Comparison of ENCODE assay signal across 1 cellular context in the genomic region with DNA sequence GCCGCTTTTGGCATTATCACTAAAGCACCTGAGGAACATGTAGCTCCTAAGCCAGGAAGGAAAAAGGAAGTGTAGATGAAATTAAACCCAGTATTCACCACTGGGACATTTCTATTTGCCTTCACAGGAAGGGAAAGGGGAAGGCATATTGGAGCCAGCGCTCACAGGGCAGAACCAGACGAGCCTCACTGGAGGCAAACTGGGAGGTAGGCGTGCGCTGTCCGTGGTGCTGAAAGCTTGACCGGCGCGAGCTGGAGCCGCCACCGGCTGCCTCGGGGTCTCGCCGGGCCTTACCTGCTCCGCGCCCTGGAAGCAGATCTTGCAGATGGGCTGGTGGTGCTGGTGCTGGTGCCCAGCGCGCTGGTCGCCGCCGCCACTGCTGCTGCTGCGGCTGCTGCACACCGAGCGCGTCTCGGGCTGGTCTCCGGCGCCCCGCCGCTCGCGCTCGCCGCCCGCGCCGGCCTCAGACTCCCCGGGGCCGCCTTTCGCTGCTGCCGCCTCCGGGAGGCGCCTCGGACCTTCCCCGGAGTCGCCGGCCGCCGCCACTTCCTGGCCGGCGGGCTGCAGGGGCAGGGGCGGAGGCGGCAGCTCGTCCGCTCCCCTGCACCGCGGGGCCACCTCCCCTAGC.
TF ChIP-seq lines count a peak whose summit lies in the region.

No MANE protein-coding gene starts in this region.

TF ChIP-seq in HepG2, 621 proteins besides CTCF, POLR2A, EP300 and RAD21 (continued from another document and continues in another):
- TF ChIP-seq TMF1 (CRISPR knock-in tag; IDR thresholded peaks at IDR 0.05; ENCODE audit: low read depth) = no peak
- no peak for TF ChIP-seq ELF3 (CRISPR knock-in tag; IDR thresholded peaks at IDR 0.05)
- TF ChIP-seq KLF11 (CRISPR knock-in tag; IDR thresholded peaks at IDR 0.05) = no peak
- no peak for TF ChIP-seq GPN1 (CRISPR knock-in tag; IDR thresholded peaks at IDR 0.05; ENCODE audit: borderline replicate concordance)
- no peak for TF ChIP-seq ZNF543 (CRISPR knock-in tag; IDR thresholded peaks at IDR 0.05)
- TF ChIP-seq, protein P1, sequence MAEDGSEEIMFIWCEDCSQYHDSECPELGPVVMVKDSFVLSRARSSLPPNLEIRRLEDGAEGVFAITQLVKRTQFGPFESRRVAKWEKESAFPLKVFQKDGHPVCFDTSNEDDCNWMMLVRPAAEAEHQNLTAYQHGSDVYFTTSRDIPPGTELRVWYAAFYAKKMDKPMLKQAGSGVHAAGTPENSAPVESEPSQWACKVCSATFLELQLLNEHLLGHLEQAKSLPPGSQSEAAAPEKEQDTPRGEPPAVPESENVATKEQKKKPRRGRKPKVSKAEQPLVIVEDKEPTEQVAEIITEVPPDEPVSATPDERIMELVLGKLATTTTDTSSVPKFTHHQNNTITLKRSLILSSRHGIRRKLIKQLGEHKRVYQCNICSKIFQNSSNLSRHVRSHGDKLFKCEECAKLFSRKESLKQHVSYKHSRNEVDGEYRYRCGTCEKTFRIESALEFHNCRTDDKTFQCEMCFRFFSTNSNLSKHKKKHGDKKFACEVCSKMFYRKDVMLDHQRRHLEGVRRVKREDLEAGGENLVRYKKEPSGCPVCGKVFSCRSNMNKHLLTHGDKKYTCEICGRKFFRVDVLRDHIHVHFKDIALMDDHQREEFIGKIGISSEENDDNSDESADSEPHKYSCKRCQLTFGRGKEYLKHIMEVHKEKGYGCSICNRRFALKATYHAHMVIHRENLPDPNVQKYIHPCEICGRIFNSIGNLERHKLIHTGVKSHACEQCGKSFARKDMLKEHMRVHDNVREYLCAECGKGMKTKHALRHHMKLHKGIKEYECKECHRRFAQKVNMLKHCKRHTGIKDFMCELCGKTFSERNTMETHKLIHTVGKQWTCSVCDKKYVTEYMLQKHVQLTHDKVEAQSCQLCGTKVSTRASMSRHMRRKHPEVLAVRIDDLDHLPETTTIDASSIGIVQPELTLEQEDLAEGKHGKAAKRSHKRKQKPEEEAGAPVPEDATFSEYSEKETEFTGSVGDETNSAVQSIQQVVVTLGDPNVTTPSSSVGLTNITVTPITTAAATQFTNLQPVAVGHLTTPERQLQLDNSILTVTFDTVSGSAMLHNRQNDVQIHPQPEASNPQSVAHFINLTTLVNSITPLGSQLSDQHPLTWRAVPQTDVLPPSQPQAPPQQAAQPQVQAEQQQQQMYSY (CRISPR knock-in tag; IDR thresholded peaks at IDR 0.05) = peak; percentile 46; the same call in 1 of the 2 replicates
- TF ChIP-seq HES4 (CRISPR knock-in tag; IDR thresholded peaks at IDR 0.05; ENCODE audit: borderline replicate concordance) = peak; percentile 70; the same call in 1 of the 2 replicates
- TF ChIP-seq DNMT3B (CRISPR knock-in tag; conservative IDR thresholded peaks at IDR 0.05) = no peak
- TF ChIP-seq JUN (CRISPR knock-in tag; IDR thresholded peaks at IDR 0.05) = no peak
- TF ChIP-seq CHD2 (IDR thresholded peaks at IDR 0.05; ENCODE audit: low read depth, low read length) = no peak
- TF ChIP-seq ZNF891 (CRISPR knock-in tag; IDR thresholded peaks at IDR 0.05) = no peak
- TF ChIP-seq ZEB1 (IDR thresholded peaks at IDR 0.05; ENCODE audit: insufficient replicate concordance, low read depth) = no peak
- 0 out of 2 replicates have a peak, but pooled peaks have one; percentile 26 for TF ChIP-seq ZNF644 (CRISPR knock-in tag; IDR thresholded peaks at IDR 0.05; ENCODE audit: low read depth)
- TF ChIP-seq, protein P2, sequence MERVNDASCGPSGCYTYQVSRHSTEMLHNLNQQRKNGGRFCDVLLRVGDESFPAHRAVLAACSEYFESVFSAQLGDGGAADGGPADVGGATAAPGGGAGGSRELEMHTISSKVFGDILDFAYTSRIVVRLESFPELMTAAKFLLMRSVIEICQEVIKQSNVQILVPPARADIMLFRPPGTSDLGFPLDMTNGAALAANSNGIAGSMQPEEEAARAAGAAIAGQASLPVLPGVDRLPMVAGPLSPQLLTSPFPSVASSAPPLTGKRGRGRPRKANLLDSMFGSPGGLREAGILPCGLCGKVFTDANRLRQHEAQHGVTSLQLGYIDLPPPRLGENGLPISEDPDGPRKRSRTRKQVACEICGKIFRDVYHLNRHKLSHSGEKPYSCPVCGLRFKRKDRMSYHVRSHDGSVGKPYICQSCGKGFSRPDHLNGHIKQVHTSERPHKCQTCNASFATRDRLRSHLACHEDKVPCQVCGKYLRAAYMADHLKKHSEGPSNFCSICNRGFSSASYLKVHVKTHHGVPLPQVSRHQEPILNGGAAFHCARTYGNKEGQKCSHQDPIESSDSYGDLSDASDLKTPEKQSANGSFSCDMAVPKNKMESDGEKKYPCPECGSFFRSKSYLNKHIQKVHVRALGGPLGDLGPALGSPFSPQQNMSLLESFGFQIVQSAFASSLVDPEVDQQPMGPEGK (CRISPR knock-in tag; IDR thresholded peaks at IDR 0.05) = no peak
- TF ChIP-seq EHMT2 (IDR thresholded peaks at IDR 0.05; ENCODE audit: borderline replicate concordance, low read depth, low read length) = peak; percentile 75; the same call in 1 of the 2 replicates
- TF ChIP-seq CENPX (CRISPR knock-in tag; IDR thresholded peaks at IDR 0.05) = no peak
- no peak for TF ChIP-seq ATAD3A (CRISPR knock-in tag; IDR thresholded peaks at IDR 0.05)
- no peak for TF ChIP-seq ZNF567 (CRISPR knock-in tag; IDR thresholded peaks at IDR 0.05; ENCODE audit: borderline replicate concordance)
- TF ChIP-seq TARDBP (CRISPR knock-in tag; IDR thresholded peaks at IDR 0.05) = no peak
- TF ChIP-seq ZNF557 (CRISPR knock-in tag; IDR thresholded peaks at IDR 0.05) = peak; percentile 78; the same call in 1 of the 2 replicates
- TF ChIP-seq PCBP2 (optimal IDR thresholded peaks at IDR 0.05; ENCODE audit: low read depth, low read length, poor library complexity, severe bottlenecking) = no peak
- no peak for TF ChIP-seq GATAD1 (CRISPR knock-in tag; IDR thresholded peaks at IDR 0.05)
- no peak for TF ChIP-seq ZBTB1 (CRISPR knock-in tag; IDR thresholded peaks at IDR 0.05; ENCODE audit: borderline replicate concordance)
- TF ChIP-seq, protein P3, sequence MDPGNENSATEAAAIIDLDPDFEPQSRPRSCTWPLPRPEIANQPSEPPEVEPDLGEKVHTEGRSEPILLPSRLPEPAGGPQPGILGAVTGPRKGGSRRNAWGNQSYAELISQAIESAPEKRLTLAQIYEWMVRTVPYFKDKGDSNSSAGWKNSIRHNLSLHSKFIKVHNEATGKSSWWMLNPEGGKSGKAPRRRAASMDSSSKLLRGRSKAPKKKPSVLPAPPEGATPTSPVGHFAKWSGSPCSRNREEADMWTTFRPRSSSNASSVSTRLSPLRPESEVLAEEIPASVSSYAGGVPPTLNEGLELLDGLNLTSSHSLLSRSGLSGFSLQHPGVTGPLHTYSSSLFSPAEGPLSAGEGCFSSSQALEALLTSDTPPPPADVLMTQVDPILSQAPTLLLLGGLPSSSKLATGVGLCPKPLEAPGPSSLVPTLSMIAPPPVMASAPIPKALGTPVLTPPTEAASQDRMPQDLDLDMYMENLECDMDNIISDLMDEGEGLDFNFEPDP (CRISPR knock-in tag; conservative IDR thresholded peaks at IDR 0.05) = no peak
- no peak for TF ChIP-seq SIN3B (IDR thresholded peaks at IDR 0.05; ENCODE audit: low read length)
- TF ChIP-seq ZNF703 (CRISPR knock-in tag; IDR thresholded peaks at IDR 0.05; ENCODE audit: borderline replicate concordance) = no peak
- TF ChIP-seq ZIK1 (CRISPR knock-in tag; IDR thresholded peaks at IDR 0.05; ENCODE audit: borderline replicate concordance, low read depth) = no peak
- TF ChIP-seq, protein P4, sequence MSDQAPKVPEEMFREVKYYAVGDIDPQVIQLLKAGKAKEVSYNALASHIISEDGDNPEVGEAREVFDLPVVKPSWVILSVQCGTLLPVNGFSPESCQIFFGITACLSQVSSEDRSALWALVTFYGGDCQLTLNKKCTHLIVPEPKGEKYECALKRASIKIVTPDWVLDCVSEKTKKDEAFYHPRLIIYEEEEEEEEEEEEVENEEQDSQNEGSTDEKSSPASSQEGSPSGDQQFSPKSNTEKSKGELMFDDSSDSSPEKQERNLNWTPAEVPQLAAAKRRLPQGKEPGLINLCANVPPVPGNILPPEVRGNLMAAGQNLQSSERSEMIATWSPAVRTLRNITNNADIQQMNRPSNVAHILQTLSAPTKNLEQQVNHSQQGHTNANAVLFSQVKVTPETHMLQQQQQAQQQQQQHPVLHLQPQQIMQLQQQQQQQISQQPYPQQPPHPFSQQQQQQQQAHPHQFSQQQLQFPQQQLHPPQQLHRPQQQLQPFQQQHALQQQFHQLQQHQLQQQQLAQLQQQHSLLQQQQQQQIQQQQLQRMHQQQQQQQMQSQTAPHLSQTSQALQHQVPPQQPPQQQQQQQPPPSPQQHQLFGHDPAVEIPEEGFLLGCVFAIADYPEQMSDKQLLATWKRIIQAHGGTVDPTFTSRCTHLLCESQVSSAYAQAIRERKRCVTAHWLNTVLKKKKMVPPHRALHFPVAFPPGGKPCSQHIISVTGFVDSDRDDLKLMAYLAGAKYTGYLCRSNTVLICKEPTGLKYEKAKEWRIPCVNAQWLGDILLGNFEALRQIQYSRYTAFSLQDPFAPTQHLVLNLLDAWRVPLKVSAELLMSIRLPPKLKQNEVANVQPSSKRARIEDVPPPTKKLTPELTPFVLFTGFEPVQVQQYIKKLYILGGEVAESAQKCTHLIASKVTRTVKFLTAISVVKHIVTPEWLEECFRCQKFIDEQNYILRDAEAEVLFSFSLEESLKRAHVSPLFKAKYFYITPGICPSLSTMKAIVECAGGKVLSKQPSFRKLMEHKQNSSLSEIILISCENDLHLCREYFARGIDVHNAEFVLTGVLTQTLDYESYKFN (CRISPR knock-in tag; conservative IDR thresholded peaks at IDR 0.05) = no peak
- TF ChIP-seq, protein P5, sequence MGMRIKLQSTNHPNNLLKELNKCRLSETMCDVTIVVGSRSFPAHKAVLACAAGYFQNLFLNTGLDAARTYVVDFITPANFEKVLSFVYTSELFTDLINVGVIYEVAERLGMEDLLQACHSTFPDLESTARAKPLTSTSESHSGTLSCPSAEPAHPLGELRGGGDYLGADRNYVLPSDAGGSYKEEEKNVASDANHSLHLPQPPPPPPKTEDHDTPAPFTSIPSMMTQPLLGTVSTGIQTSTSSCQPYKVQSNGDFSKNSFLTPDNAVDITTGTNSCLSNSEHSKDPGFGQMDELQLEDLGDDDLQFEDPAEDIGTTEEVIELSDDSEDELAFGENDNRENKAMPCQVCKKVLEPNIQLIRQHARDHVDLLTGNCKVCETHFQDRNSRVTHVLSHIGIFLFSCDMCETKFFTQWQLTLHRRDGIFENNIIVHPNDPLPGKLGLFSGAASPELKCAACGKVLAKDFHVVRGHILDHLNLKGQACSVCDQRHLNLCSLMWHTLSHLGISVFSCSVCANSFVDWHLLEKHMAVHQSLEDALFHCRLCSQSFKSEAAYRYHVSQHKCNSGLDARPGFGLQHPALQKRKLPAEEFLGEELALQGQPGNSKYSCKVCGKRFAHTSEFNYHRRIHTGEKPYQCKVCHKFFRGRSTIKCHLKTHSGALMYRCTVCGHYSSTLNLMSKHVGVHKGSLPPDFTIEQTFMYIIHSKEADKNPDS (CRISPR knock-in tag; IDR thresholded peaks at IDR 0.05) = no peak
- TF ChIP-seq ETV6 (CRISPR knock-in tag; conservative IDR thresholded peaks at IDR 0.05) = peak; percentile 51; the same call in 1 of the 2 replicates
- no peak for TF ChIP-seq SIX4 (CRISPR knock-in tag; IDR thresholded peaks at IDR 0.05)
- no peak for TF ChIP-seq ZNF235 (CRISPR knock-in tag; IDR thresholded peaks at IDR 0.05; ENCODE audit: borderline replicate concordance)
- TF ChIP-seq, protein P6, sequence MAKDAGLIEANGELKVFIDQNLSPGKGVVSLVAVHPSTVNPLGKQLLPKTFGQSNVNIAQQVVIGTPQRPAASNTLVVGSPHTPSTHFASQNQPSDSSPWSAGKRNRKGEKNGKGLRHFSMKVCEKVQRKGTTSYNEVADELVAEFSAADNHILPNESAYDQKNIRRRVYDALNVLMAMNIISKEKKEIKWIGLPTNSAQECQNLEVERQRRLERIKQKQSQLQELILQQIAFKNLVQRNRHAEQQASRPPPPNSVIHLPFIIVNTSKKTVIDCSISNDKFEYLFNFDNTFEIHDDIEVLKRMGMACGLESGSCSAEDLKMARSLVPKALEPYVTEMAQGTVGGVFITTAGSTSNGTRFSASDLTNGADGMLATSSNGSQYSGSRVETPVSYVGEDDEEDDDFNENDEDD (CRISPR knock-in tag; IDR thresholded peaks at IDR 0.05; ENCODE audit: borderline replicate concordance) = no peak
- TF ChIP-seq SRSF4 (IDR thresholded peaks at IDR 0.05; ENCODE audit: low read depth, low read length, poor library complexity, severe bottlenecking) = no peak
- no peak for TF ChIP-seq BHLHE40 (IDR thresholded peaks at IDR 0.05; ENCODE audit: low read length)
- TF ChIP-seq RARG (CRISPR knock-in tag; IDR thresholded peaks at IDR 0.05; ENCODE audit: low read depth) = no peak
- TF ChIP-seq, protein P7, sequence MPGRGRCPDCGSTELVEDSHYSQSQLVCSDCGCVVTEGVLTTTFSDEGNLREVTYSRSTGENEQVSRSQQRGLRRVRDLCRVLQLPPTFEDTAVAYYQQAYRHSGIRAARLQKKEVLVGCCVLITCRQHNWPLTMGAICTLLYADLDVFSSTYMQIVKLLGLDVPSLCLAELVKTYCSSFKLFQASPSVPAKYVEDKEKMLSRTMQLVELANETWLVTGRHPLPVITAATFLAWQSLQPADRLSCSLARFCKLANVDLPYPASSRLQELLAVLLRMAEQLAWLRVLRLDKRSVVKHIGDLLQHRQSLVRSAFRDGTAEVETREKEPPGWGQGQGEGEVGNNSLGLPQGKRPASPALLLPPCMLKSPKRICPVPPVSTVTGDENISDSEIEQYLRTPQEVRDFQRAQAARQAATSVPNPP (CRISPR knock-in tag; IDR thresholded peaks at IDR 0.05) = no peak
- TF ChIP-seq, protein P8, sequence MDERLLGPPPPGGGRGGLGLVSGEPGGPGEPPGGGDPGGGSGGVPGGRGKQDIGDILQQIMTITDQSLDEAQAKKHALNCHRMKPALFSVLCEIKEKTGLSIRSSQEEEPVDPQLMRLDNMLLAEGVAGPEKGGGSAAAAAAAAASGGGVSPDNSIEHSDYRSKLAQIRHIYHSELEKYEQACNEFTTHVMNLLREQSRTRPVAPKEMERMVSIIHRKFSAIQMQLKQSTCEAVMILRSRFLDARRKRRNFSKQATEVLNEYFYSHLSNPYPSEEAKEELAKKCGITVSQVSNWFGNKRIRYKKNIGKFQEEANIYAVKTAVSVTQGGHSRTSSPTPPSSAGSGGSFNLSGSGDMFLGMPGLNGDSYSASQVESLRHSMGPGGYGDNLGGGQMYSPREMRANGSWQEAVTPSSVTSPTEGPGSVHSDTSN (CRISPR knock-in tag; IDR thresholded peaks at IDR 0.05) = no peak
- TF ChIP-seq FOXK2 (IDR thresholded peaks at IDR 0.05) = no peak
- no peak for TF ChIP-seq SP4 (CRISPR knock-in tag; IDR thresholded peaks at IDR 0.05)
- TF ChIP-seq, protein P9, sequence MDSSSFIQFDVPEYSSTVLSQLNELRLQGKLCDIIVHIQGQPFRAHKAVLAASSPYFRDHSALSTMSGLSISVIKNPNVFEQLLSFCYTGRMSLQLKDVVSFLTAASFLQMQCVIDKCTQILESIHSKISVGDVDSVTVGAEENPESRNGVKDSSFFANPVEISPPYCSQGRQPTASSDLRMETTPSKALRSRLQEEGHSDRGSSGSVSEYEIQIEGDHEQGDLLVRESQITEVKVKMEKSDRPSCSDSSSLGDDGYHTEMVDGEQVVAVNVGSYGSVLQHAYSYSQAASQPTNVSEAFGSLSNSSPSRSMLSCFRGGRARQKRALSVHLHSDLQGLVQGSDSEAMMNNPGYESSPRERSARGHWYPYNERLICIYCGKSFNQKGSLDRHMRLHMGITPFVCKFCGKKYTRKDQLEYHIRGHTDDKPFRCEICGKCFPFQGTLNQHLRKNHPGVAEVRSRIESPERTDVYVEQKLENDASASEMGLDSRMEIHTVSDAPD (CRISPR knock-in tag; IDR thresholded peaks at IDR 0.05) = no peak
- no peak for TF ChIP-seq ZNF501 (CRISPR knock-in tag; IDR thresholded peaks at IDR 0.05)
- peak; percentile 47; the same call in 1 of the 2 replicates for TF ChIP-seq ZMAT3 (CRISPR knock-in tag; conservative IDR thresholded peaks at IDR 0.05)
- TF ChIP-seq ZSCAN29 (CRISPR knock-in tag; conservative IDR thresholded peaks at IDR 0.05) = no peak
- no peak for TF ChIP-seq NR2F1 (CRISPR knock-in tag; IDR thresholded peaks at IDR 0.05)
- TF ChIP-seq PTBP1 (IDR thresholded peaks at IDR 0.05; ENCODE audit: low read depth, low read length, poor library complexity, severe bottlenecking) = no peak
